ENCODE assay signal across 9 cellular contexts in the genomic region with DNA sequence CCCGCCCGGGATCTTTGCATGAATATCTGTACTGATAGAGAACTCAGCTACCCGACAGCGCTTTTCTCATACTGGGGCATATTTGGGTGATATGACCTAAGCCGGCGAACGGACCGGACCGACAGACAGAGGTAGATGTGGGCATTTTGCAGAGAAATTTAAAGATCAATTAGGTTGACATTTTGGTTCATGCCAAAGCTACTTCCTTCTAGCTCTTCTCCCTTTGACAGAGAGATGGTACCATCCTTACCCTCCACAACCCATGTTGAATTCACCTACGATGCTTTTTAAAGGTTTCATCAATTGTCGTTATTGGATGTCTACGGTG. TPM values are rescaled to one million over a fixed set of nuclear protein-coding genes. Genes with fewer than 3 reads are reported as not detected.
DNase-seq lines count a peak whose midpoint lies in the region; ATAC-seq and TF ChIP-seq lines count a peak whose summit lies in the region.
"Had no signal": no experiment of that assay in that cellular context is flagged by ENCODE, and none has a peak within 500 bp of the region (broad histone marks: within the 10 kb centered on the region; RNA-seq: fewer than 3 reads in every experiment).

No MANE protein-coding gene starts in this region.

- ATAC-seq in heart right ventricle = peak in 1 of 8 donors; percentile 1
- no peak for ATAC-seq in left cardiac atrium
- ATAC-seq in lower lobe of right lung = no peak
- ATAC-seq in upper lobe of right lung = no peak
- no peak for ATAC-seq in GM21360 (IDR thresholded peaks at IDR 0.05; ENCODE audit: unreplicated experiment)
- ATAC-seq in HG02588 (IDR thresholded peaks at IDR 0.05; ENCODE audit: unreplicated experiment) = no peak

- peak overlapping the region; percentile 65 to 98 (median 80) for H3K4me3 ChIP-seq in heart right ventricle
- peak overlapping the region; percentile 73 for H3K4me3 ChIP-seq in lower lobe of right lung
- peak overlapping the region; percentile 83 for H3K4me3 ChIP-seq in upper lobe of right lung

- peaks cover 13% of the 10 kb centered on the region for H3K27me3 Mint-ChIP-seq in brain
- H3K27me3 Mint-ChIP-seq: IgD-negative memory B cell had no signal

- peaks cover 5 to 42% (median 27%) of the 10 kb centered on the region in 9 donors for H3K4me1 ChIP-seq in heart right ventricle
- peaks cover 38% of the 10 kb centered on the region for H3K4me1 ChIP-seq in lower lobe of right lung
- peaks cover 23% of the 10 kb centered on the region for H3K4me1 ChIP-seq in upper lobe of right lung

- intact Hi-C loops in heart right ventricle (cut with DNase I) (loop anchor here in 1 of 10 donors (5.0 kb wide), 1 partner anchor 58 kb away; no protein-coding TSS in a partner anchor), left cardiac atrium (cut with DNase I) (no loop called here), lower lobe of right lung (cut with DNase I) (no loop called here), upper lobe of right lung (cut with DNase I) (no loop called here)

- H3K27ac ChIP-seq in heart right ventricle (peak overlapping the region in 9 of 10 donors; percentile 72 to 89 (median 75)), lower lobe of right lung (peak overlapping the region; percentile 78), upper lobe of right lung (peak overlapping the region; percentile 77)

- H3K27ac Mint-ChIP-seq in brain = peak overlapping the region; percentile 95 to 98 (median 96)

- no peak overlapping the region for H3K4me3 Mint-ChIP-seq in brain

- 5 to 6% methylated on average over 12 of the region's 12 CpGs for WGBS in heart right ventricle, 2 donors

- peaks cover 32% of the 10 kb centered on the region for H3K4me1 Mint-ChIP-seq in brain

- H3K9me3 Mint-ChIP-seq in brain = peaks cover 0 to 2% (median 0%) of the 10 kb centered on the region in 5 experiments
- H3K9me3 Mint-ChIP-seq: IgD-negative memory B cell had no signal

- H3K9me3 ChIP-seq in heart right ventricle = no peaks in the 10 kb centered on the region
- H3K9me3 ChIP-seq in lower lobe of right lung = no peaks in the 10 kb centered on the region
- no peaks in the 10 kb centered on the region for H3K9me3 ChIP-seq in upper lobe of right lung

- DNase-seq in heart right ventricle (no peak), left cardiac atrium (no peak), lower lobe of right lung (no peak), upper lobe of right lung (no peak), NCI-H524 (lab: John Stamatoyannopoulos, UW) (no peak)

- H3K36me3 ChIP-seq in heart right ventricle (peaks cover 0 to 38% (median 0%) of the 10 kb centered on the region in 9 donors), lower lobe of right lung (peaks cover 24% of the 10 kb centered on the region), upper lobe of right lung (peaks cover 17% of the 10 kb centered on the region)

- H3K36me3 Mint-ChIP-seq in brain = no peaks in the 10 kb centered on the region

- TF ChIP-seq CTCF in heart right ventricle (IDR thresholded peaks at IDR 0.05) (no peak), brain (conservative IDR thresholded peaks at IDR 0.05) (no peak), lower lobe of right lung (IDR thresholded peaks at IDR 0.05) (no peak), upper lobe of right lung (IDR thresholded peaks at IDR 0.05) (no peak)

- no peaks in the 10 kb centered on the region for H3K27me3 ChIP-seq in heart right ventricle
- no peaks in the 10 kb centered on the region for H3K27me3 ChIP-seq in lower lobe of right lung (ENCODE audit: low read depth)
- no peaks in the 10 kb centered on the region for H3K27me3 ChIP-seq in upper lobe of right lung

RNA-seq across cellular contexts. Expression of gene ARV1, which starts 0.5 kb away (rescaled TPM):
- 10 to 100 TPM; 19.8 to 28.3 (median 26.0) TPM for total RNA-seq in heart right ventricle
- polyA plus RNA-seq in heart right ventricle = 10 to 100 TPM; 26.9 to 60.3 TPM
- total RNA-seq in left cardiac atrium = 10 to 100 TPM; 19.9 to 30.4 TPM
- 19.4 TPM for polyA plus RNA-seq in brain (ENCODE audit: insufficient read depth, low read depth, low replicate concordance)
- 18.4 TPM for total RNA-seq in lower lobe of right lung
- 19.9 TPM for total RNA-seq in upper lobe of right lung

RNA-seq across cellular contexts. Expression of gene TTC13, which starts 0.7 kb away (rescaled TPM):
- 1 to 10 TPM; 4.3 to 9.5 (median 7.3) TPM for total RNA-seq in heart right ventricle
- 1 to 10 TPM; 5.8 to 9.2 TPM for polyA plus RNA-seq in heart right ventricle
- total RNA-seq in left cardiac atrium = 1 to 10 TPM; 9.5 to 9.6 TPM
- 10.2 TPM for polyA plus RNA-seq in brain (ENCODE audit: insufficient read depth, low read depth, low replicate concordance)
- total RNA-seq in lower lobe of right lung = 17.0 TPM
- 18.6 TPM for total RNA-seq in upper lobe of right lung
